10 cellular contexts compared by ENCODE assay signal in the genomic region with DNA sequence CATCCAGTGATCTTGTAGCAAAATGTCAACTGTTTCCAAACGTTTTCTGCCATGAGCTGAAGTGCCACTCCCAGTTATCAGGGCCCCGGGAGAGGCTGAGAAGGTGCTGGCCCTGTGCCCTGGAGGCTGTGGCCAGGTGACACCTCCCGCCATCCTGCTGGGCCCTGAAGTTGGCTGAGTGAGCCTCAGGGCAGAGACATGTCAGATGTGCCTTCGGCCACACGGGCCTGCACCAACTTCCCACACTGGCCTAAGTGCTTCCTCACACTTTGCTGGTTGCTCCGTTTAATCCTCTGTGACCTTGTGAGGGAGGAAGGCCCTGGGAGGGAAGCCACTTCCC. TPM values are rescaled to one million over a fixed set of nuclear protein-coding genes. Genes with fewer than 3 reads are reported as not detected.
DNase-seq lines count a peak whose midpoint lies in the region; ATAC-seq and TF ChIP-seq lines count a peak whose summit lies in the region.
"Had no signal": no experiment of that assay in that cellular context is flagged by ENCODE, and none has a peak within 500 bp of the region (broad histone marks: within the 10 kb centered on the region; RNA-seq: fewer than 3 reads in every experiment).

No MANE protein-coding gene starts in this region.

- H3K4me1 Mint-ChIP-seq in T-helper 2 cell treated with Interferon-gamma antibody and Interleukin-4, amounts not matched to agents 5 μg/mL and 100 μg/mL, for 36 hours (ENCODE audit: low read depth) = no peaks in the 10 kb centered on the region
- H3K4me1 Mint-ChIP-seq in stimulated activated effector memory CD8-positive, alpha-beta T cell treated with anti-CD3 and anti-CD28 coated beads, Interleukin-12 subunit alpha, Interleukin-12 subunit beta, amount 100 ng/mL, for 72 hours = no peaks in the 10 kb centered on the region

- ATAC-seq in gastroesophageal sphincter = peak; percentile 15
- ATAC-seq in stimulated activated effector memory CD8-positive, alpha-beta T cell treated with anti-CD3 and anti-CD28 coated beads, Interleukin-12 subunit alpha, Interleukin-12 subunit beta, amount 100 ng/mL, for 72 hours = no peak
- no peak for ATAC-seq in GM19467 (IDR thresholded peaks at IDR 0.05; ENCODE audit: unreplicated experiment)

- peak overlapping the region in 1 of 2 donors; percentile 46 for H3K4me3 ChIP-seq in gastroesophageal sphincter

- H3K36me3 ChIP-seq in gastroesophageal sphincter = peaks cover 0 to 14% of the 10 kb centered on the region in 2 donors

- no peaks in the 10 kb centered on the region for H3K9me3 ChIP-seq in gastroesophageal sphincter

- H3K27ac ChIP-seq in gastroesophageal sphincter = peak overlapping the region in 1 of 4 donors; percentile 47

- H3K27ac Mint-ChIP-seq in T-helper 2 cell treated with Interferon-gamma antibody and Interleukin-4, amounts not matched to agents 5 μg/mL and 100 μg/mL, for 36 hours = peak overlapping the region; percentile 41
- peak overlapping the region; percentile 48 for H3K27ac Mint-ChIP-seq in stimulated activated effector memory CD8-positive, alpha-beta T cell treated with anti-CD3 and anti-CD28 coated beads, Interleukin-12 subunit alpha, Interleukin-12 subunit beta, amount 100 ng/mL, for 72 hours

- H3K36me3 Mint-ChIP-seq in T-helper 2 cell treated with Interferon-gamma antibody and Interleukin-4, amounts not matched to agents 5 μg/mL and 100 μg/mL, for 36 hours (ENCODE audit: low read depth) = peaks cover 1% of the 10 kb centered on the region
- H3K36me3 Mint-ChIP-seq in stimulated activated effector memory CD8-positive, alpha-beta T cell treated with anti-CD3 and anti-CD28 coated beads, Interleukin-12 subunit alpha, Interleukin-12 subunit beta, amount 100 ng/mL, for 72 hours = peaks cover 4% of the 10 kb centered on the region
- H3K36me3 Mint-ChIP-seq: naive B cell had no signal

- no peaks in the 10 kb centered on the region for H3K27me3 ChIP-seq in gastroesophageal sphincter

- DNase-seq in T-helper 2 cell treated with Interferon-gamma antibody and Interleukin-4, amounts not matched to agents 5 μg/mL and 100 μg/mL, for 36 hours (ENCODE audit: low spot score) = no peak
- DNase-seq in T-helper 2 cell (no peak), RPMI8226 (peak; percentile 84), nucleus accumbens (lab: John Stamatoyannopoulos, UW) (no peak), KBM-7 (no peak)
- no peak for DNase-seq in stimulated activated effector memory CD8-positive, alpha-beta T cell treated with anti-CD3 and anti-CD28 coated beads, Interleukin-12 subunit alpha, Interleukin-12 subunit beta, amount 100 ng/mL, for 72 hours (ENCODE audit: low spot score in 2 of 2)
- DNase-seq: activated CD4-positive, alpha-beta T cell treated with anti-CD3 and anti-CD28 coated beads for 1 hour; naive B cell had no signal

- in situ Hi-C loops in KBM-7 (cut with MboI; ENCODE audit: low pct_unique_long_range_greater_than_20kb, low sequenced_read_pairs) = no loop called here

- no peak for TF ChIP-seq POLR2A in gastroesophageal sphincter (IDR thresholded peaks at IDR 0.05)

- TF ChIP-seq EP300 in gastroesophageal sphincter (IDR thresholded peaks at IDR 0.05) = no peak

- no peaks in the 10 kb centered on the region for H3K27me3 Mint-ChIP-seq in T-helper 2 cell treated with Interferon-gamma antibody and Interleukin-4, amounts not matched to agents 5 μg/mL and 100 μg/mL, for 36 hours (ENCODE audit: low read depth)

- WGBS in gastroesophageal sphincter (ENCODE audit: low coverage in 1 of 2), 2 donors = 35 to 51% methylated on average over 2 to 5 of the region's 6 CpGs

- H3K9me3 Mint-ChIP-seq in T-helper 2 cell treated with Interferon-gamma antibody and Interleukin-4, amounts not matched to agents 5 μg/mL and 100 μg/mL, for 36 hours = no peaks in the 10 kb centered on the region
- H3K9me3 Mint-ChIP-seq in stimulated activated effector memory CD8-positive, alpha-beta T cell treated with anti-CD3 and anti-CD28 coated beads, Interleukin-12 subunit alpha, Interleukin-12 subunit beta, amount 100 ng/mL, for 72 hours = no peaks in the 10 kb centered on the region
- H3K9me3 Mint-ChIP-seq: naive B cell had no signal

- no peak for TF ChIP-seq CTCF in gastroesophageal sphincter (IDR thresholded peaks at IDR 0.05)

- H3K4me3 Mint-ChIP-seq in T-helper 2 cell treated with Interferon-gamma antibody and Interleukin-4, amounts not matched to agents 5 μg/mL and 100 μg/mL, for 36 hours = no peak overlapping the region
- H3K4me3 Mint-ChIP-seq in stimulated activated effector memory CD8-positive, alpha-beta T cell treated with anti-CD3 and anti-CD28 coated beads, Interleukin-12 subunit alpha, Interleukin-12 subunit beta, amount 100 ng/mL, for 72 hours = peak overlapping the region; percentile 58

- H3K4me1 ChIP-seq in gastroesophageal sphincter = peaks cover 0 to 4% (median 0%) of the 10 kb centered on the region in 3 donors

RNA-seq across cellular contexts. Expression of a gene that starts 4.8 kb away (rescaled TPM):
- total RNA-seq in gastroesophageal sphincter = 10 to 100 TPM in 1 of 4 donors, 1 to 10 TPM in 3; 4.7 to 33.8 (median 8.9) TPM

RNA-seq across cellular contexts. Expression of a gene that starts 42.0 kb away (rescaled TPM):
- 10 to 100 TPM; 12.3 to 20.2 (median 17.3) TPM for total RNA-seq in gastroesophageal sphincter
